In the genomic region with DNA sequence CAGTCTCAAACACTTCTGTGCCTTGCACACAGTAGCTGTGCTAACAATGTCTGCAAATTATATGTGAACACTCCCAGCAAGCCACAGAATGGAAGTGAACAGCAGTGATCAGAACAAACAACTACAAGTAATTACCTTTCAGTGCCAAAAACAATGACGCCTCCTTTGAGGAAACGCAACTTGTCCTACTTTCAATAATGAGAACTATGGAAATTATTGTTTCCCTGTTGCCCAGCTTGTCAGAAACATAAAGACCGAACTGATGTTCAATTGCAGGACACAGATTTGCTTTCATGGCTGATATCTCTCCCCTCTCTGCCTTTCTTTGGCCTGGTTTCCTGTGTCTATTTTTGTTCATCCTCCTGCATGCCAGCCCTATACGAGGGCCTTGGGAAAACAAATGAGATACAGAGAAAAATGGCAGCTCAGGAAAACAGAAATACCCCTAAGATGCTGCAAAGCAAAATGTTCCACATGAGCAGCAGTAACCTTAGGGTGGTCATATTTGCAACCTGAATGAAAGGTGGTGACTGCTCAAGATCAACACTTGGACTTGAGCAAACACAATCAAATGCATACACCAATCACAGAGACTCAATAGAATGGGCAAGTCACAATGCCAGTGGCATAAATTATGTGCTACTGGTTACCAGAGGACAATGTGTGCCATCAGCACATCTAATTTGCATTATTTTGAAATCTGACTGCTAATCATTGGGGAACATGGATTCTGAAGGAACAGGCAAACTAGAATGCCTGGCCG, we compare ENCODE assay signal across 1 cellular context.
TF ChIP-seq lines count a peak whose summit lies in the region.

No MANE protein-coding gene starts in this region.

TF ChIP-seq in HepG2, 621 proteins besides CTCF, POLR2A, EP300 and RAD21:
- no peak for TF ChIP-seq MEIS2 (CRISPR knock-in tag; IDR thresholded peaks at IDR 0.05)
- no peak for TF ChIP-seq SAFB2 (CRISPR knock-in tag; IDR thresholded peaks at IDR 0.05; ENCODE audit: borderline replicate concordance, low read depth)
- no peak for TF ChIP-seq ZKSCAN1 (IDR thresholded peaks at IDR 0.05; ENCODE audit: low read length)
- no peak for TF ChIP-seq KDM5B (CRISPR knock-in tag; IDR thresholded peaks at IDR 0.05; ENCODE audit: borderline replicate concordance)
- TF ChIP-seq PHF20 (CRISPR knock-in tag; IDR thresholded peaks at IDR 0.05) = no peak
- TF ChIP-seq, protein P1, sequence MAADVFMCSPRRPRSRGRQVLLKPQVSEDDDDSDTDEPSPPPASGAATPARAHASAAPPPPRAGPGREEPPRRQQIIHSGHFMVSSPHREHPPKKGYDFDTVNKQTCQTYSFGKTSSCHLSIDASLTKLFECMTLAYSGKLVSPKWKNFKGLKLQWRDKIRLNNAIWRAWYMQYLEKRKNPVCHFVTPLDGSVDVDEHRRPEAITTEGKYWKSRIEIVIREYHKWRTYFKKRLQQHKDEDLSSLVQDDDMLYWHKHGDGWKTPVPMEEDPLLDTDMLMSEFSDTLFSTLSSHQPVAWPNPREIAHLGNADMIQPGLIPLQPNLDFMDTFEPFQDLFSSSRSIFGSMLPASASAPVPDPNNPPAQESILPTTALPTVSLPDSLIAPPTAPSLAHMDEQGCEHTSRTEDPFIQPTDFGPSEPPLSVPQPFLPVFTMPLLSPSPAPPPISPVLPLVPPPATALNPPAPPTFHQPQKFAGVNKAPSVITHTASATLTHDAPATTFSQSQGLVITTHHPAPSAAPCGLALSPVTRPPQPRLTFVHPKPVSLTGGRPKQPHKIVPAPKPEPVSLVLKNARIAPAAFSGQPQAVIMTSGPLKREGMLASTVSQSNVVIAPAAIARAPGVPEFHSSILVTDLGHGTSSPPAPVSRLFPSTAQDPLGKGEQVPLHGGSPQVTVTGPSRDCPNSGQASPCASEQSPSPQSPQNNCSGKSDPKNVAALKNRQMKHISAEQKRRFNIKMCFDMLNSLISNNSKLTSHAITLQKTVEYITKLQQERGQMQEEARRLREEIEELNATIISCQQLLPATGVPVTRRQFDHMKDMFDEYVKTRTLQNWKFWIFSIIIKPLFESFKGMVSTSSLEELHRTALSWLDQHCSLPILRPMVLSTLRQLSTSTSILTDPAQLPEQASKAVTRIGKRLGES (CRISPR knock-in tag; IDR thresholded peaks at IDR 0.05; ENCODE audit: borderline replicate concordance) = no peak
- no peak for TF ChIP-seq TOE1 (CRISPR knock-in tag; IDR thresholded peaks at IDR 0.05)
- no peak for TF ChIP-seq ZBTB8A (CRISPR knock-in tag; IDR thresholded peaks at IDR 0.05; ENCODE audit: borderline replicate concordance, low read depth)
- TF ChIP-seq, protein P2, sequence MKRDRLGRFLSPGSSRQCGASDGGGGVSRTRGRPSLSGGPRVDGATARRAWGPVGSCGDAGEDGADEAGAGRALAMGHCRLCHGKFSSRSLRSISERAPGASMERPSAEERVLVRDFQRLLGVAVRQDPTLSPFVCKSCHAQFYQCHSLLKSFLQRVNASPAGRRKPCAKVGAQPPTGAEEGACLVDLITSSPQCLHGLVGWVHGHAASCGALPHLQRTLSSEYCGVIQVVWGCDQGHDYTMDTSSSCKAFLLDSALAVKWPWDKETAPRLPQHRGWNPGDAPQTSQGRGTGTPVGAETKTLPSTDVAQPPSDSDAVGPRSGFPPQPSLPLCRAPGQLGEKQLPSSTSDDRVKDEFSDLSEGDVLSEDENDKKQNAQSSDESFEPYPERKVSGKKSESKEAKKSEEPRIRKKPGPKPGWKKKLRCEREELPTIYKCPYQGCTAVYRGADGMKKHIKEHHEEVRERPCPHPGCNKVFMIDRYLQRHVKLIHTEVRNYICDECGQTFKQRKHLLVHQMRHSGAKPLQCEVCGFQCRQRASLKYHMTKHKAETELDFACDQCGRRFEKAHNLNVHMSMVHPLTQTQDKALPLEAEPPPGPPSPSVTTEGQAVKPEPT (CRISPR knock-in tag; IDR thresholded peaks at IDR 0.05; ENCODE audit: low read depth) = no peak
- no peak for TF ChIP-seq MAZ (IDR thresholded peaks at IDR 0.05; ENCODE audit: borderline replicate concordance, low read depth, low read length)
- no peak for TF ChIP-seq MAZ (CRISPR knock-in tag; IDR thresholded peaks at IDR 0.05; ENCODE audit: low read depth)
- TF ChIP-seq DMAP1 (CRISPR knock-in tag; IDR thresholded peaks at IDR 0.05) = no peak
- TF ChIP-seq, protein P3, sequence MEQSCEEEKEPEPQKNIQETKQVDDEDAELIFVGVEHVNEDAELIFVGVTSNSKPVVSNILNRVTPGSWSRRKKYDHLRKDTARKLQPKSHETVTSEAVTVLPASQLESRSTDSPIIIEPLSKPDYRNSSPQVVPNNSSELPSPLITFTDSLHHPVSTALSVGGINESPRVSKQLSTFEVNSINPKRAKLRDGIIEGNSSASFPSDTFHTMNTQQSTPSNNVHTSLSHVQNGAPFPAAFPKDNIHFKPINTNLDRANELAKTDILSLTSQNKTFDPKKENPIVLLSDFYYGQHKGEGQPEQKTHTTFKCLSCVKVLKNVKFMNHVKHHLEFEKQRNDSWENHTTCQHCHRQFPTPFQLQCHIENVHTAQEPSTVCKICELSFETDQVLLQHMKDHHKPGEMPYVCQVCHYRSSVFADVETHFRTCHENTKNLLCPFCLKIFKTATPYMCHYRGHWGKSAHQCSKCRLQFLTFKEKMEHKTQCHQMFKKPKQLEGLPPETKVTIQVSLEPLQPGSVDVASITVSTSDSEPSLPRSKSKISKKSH (CRISPR knock-in tag; IDR thresholded peaks at IDR 0.05; ENCODE audit: borderline replicate concordance) = no peak
